8 cellular contexts compared by ENCODE assay signal in the genomic region with DNA sequence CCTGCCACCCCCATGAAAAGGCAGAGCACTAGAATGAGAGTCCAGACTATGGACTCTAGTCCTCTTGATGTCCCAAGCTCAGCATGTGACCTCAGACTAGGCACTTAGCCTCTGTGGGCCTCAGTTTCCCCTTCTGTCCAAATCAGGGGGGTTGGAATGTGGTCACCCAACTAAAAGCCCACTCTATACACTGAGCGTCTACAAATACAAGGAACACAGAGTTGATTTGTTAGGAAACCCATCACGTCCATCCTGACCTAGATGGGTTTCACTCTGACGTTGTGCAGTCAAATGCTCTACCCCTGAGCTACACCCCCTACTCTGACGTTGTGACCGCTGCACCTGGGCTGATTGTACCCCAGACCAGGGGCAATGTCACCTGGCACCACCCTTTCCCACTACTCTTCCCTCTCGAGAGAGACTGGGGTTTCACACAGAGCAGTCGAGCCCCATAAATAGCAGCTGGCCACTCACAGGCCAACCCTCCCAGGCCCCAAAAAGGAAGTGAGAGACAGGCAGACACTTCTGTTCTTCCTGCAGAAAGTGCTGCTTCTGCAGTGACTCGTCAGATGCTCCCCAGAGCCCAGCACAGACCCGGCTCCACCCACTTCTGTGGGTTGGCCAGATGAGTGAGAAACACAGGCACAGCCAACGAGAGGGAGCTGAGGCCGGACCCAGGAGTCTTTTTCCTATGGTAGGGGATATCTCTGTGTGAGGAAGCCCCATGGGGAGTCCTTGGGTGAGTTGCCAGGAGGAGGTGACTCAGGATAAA. TPM values are rescaled to one million over a fixed set of nuclear protein-coding genes. Genes with fewer than 3 reads are reported as not detected.
DNase-seq lines count a peak whose midpoint lies in the region; ATAC-seq and TF ChIP-seq lines count a peak whose summit lies in the region.

No MANE protein-coding gene starts in this region.

- H3K27ac ChIP-seq in CD4-positive, alpha-beta T cell (ENCODE audit: low read depth, low read length): no peak overlapping the region

- H3K4me1 Mint-ChIP-seq in CD4-positive, alpha-beta T cell (ENCODE audit: low read depth): peaks cover 44% of the 10 kb centered on the region

- intact Hi-C loops in CD4-positive, alpha-beta T cell (cut with DNase I, micrococcal nuclease): loop anchor here in 1 of 2 experiments (5.0 kb wide), 2 partner anchors 66 to 451 kb away; no protein-coding TSS in a partner anchor

- no peaks in the 10 kb centered on the region for H3K9me3 Mint-ChIP-seq in CD4-positive, alpha-beta T cell

- H3K4me3 ChIP-seq in astrocyte of the spinal cord (ENCODE audit: low read depth, low read length): no peak overlapping the region

- peak overlapping the region; percentile 82 for H3K27ac Mint-ChIP-seq in CD4-positive, alpha-beta T cell

- no peaks in the 10 kb centered on the region for H3K36me3 Mint-ChIP-seq in CD4-positive, alpha-beta T cell (ENCODE audit: low read depth)

- no peaks in the 10 kb centered on the region for H3K27me3 Mint-ChIP-seq in CD4-positive, alpha-beta T cell

- no peaks in the 10 kb centered on the region for H3K27me3 ChIP-seq in CD4-positive, alpha-beta T cell (ENCODE audit: control insufficient read depth, insufficient read depth, low read length)

- ATAC-seq in CD4-positive, alpha-beta T cell (ENCODE audit: poor library complexity): peak; percentile 54
- ATAC-seq in GM19463 (IDR thresholded peaks at IDR 0.05; ENCODE audit: unreplicated experiment) (peak; percentile 59), HG03469 (IDR thresholded peaks at IDR 0.05; ENCODE audit: unreplicated experiment) (peak; percentile 55), left lobe of liver (peak; percentile 53)

- POLR2A ChIA-PET in CD4-positive, alpha-beta T cell (lab: Charles Lee): interaction anchor here (1.2 to 1.6 kb wide), 2 partner anchors 29 to 54 kb away, joined by 3 to 4 read pairs; a partner anchor contains a TSS

- no peaks in the 10 kb centered on the region for H3K9me3 ChIP-seq in CD4-positive, alpha-beta T cell (ENCODE audit: control insufficient read depth, low read length)

- in situ Hi-C loops in astrocyte of the spinal cord (cut with HindIII; ENCODE audit: low sequenced_read_pairs): no loop called here

- DNase-seq in CD4-positive, alpha-beta T cell: peak; percentile 24 to 60 (median 38)
- peak in 3 of 5 experiments; percentile 21 to 82 (median 67) for DNase-seq in T-helper 2 cell
- DNase-seq in astrocyte of the spinal cord (ENCODE audit: low read depth, low spot score): peak; percentile 87
- DNase-seq in left lobe of liver (ENCODE audit: low spot score): no peak
- DNase-seq in stimulated activated CD8-positive, alpha-beta memory T cell treated with anti-CD3 and anti-CD28 coated beads, Interleukin-15, amount 100 ng/mL, for 48 hours (ENCODE audit: low read depth in 2 of 2): peak; percentile 52 to 59
- no peak for DNase-seq in NCI-H1105 (lab: John Stamatoyannopoulos, UW)

- CTCF ChIA-PET in CD4-positive, alpha-beta T cell (lab: Charles Lee): no interaction called here

- no peak for TF ChIP-seq CTCF in CD4-positive, alpha-beta T cell (IDR thresholded peaks at IDR 0.05)
- no peak for TF ChIP-seq CTCF in astrocyte of the spinal cord (IDR thresholded peaks at IDR 0.05; ENCODE audit: low read depth, low read length)

- H3K4me3 Mint-ChIP-seq in CD4-positive, alpha-beta T cell: peak overlapping the region; percentile 63

RNA-seq across cellular contexts. Expression of a gene that starts 16.1 kb away (rescaled TPM):
- not detected for total RNA-seq in CD4-positive, alpha-beta T cell
- total RNA-seq in left lobe of liver: not detected

RNA-seq across cellular contexts. Expression of a gene that starts 54.2 kb away (rescaled TPM):
- total RNA-seq in CD4-positive, alpha-beta T cell: 100 to 1,000 TPM; 176 to 188 TPM
- total RNA-seq in left lobe of liver: 93.3 TPM

Comparison
In these comparisons a context has a peak if more than half of its experiments do, and no peak if none do; other contexts are left out.
1. DNase-seq: peak in CD4-positive, alpha-beta T cell (10 of 10), T-helper 2 cell (3 of 5), astrocyte of the spinal cord (single experiment) and stimulated activated CD8-positive, alpha-beta memory T cell treated with anti-CD3 and anti-CD28 coated beads, Interleukin-15, amount 100 ng/mL, for 48 hours (2 of 2); none in left lobe of liver (single experiment) and NCI-H1105 (single experiment).
2. Peak in every context shown above with its lines, with median percentiles within 50 percentile points of each other: ATAC-seq.